ENCODE assay signal across 8 cellular contexts in genomic region chr7:120988591-120989299, GRCh38. TPM values are rescaled to one million over a fixed set of nuclear protein-coding genes. Genes with fewer than 3 reads are reported as not detected.
DNase-seq lines count a peak whose midpoint lies in the region; ATAC-seq and TF ChIP-seq lines count a peak whose summit lies in the region.

CPED1 (plus strand) TSS chr7:120988711; CDS start chr7:120989622, 911 bp downstream.

- in situ Hi-C loops in KBM-7 (cut with MboI; ENCODE audit: low pct_unique_long_range_greater_than_20kb, low sequenced_read_pairs), result loop anchor here (10.0 kb wide), 1 partner anchor 86 kb away; no protein-coding TSS in a partner anchor

- no peak within 1 kb of the TSS for H3K27ac ChIP-seq in WERI-Rb-1

- no peaks in the 10 kb centered on the region for H3K36me3 ChIP-seq in WERI-Rb-1

- TF ChIP-seq CTCF in WERI-Rb-1 (IDR thresholded peaks at IDR 0.05; ENCODE audit: low read depth, low read length), result no peak

- DNase-seq in Daoy (ENCODE audit: low read depth) (peak; percentile 77), KBM-7 (peak; percentile 39), WERI-Rb-1 (peak; percentile 49), dermis blood vessel endothelial cell (peak; percentile 65), left kidney (ENCODE audit: low read depth, low spot score) (peak; percentile 86), NCI-H1436 treated with DMSO at 0.1 percent for 48 hours (lab: John Stamatoyannopoulos, UW) (no peak)
- peak; percentile 12 for DNase-seq in stimulated activated CD4-positive, alpha-beta T cell treated with anti-CD3 and anti-CD28 coated beads, Interleukin-1b, Interleukin-23, amount 100 ng/mL, for 48 hours

- peak; percentile 35 for ATAC-seq in GM21619 (IDR thresholded peaks at IDR 0.05; ENCODE audit: unreplicated experiment)

- no peaks in the 10 kb centered on the region for H3K9me3 ChIP-seq in WERI-Rb-1 (ENCODE audit: severe bottlenecking)

- no peaks in the 10 kb centered on the region for H3K27me3 ChIP-seq in WERI-Rb-1 (ENCODE audit: insufficient read depth, low read depth, severe bottlenecking)

- H3K4me3 ChIP-seq in WERI-Rb-1 (ENCODE audit: low read depth, low read length), result peak within 1 kb of the TSS; percentile 60

RNA-seq across cellular contexts. Expression of gene CPED1, which starts in this region (rescaled TPM):
- total RNA-seq in Daoy (2014; rRNA removed; shearing (Covaris generic)), result 0.15 and 1.6 TPM in 2 replicates
- 1.9 and 2.3 TPM in 2 replicates for total RNA-seq in dermis blood vessel endothelial cell
